ENCODE assay signal across 1 cellular context in the genomic region with DNA sequence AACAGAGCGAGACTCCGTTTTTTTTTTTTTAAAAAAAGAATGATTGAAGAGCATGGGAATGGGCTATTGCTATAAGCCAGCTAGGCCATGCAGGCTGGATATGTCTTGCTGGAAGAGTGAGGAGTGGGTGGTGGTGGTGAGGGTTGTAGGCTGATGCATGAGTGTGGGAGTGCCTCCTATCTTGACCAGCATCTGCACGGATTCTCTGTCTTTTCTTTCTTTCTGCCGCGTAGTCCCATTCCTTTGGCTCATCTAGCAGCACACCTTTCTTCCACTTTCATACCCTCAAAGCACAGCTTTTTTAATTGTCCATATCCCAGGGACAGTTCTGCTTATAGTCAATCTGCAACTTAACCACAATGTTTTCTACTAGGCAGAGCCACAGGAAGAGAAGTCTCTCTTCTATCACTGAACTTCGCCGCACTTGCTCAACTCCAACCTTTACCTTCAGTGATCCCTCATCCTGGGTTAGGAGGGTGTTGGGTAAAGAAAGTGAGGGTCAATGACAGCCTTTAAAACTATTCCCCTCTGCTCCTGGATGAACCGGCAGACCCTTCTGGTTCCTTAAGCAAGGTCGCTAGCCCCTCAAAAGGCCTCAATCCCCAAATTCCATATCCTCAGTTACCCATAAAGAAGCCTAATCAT.
TF ChIP-seq lines count a peak whose summit lies in the region.

No MANE protein-coding gene starts in this region.

TF ChIP-seq in K562, 482 proteins besides CTCF, POLR2A, EP300 and RAD21 (continued from another document):
- TF ChIP-seq DPF2 (IDR thresholded peaks at IDR 0.05) (peak; percentile 71), NR2C2 (CRISPR knock-in tag; IDR thresholded peaks at IDR 0.05) (no peak), NR2C2 (tag; IDR thresholded peaks at IDR 0.05) (no peak), ZNF444 (CRISPR knock-in tag; IDR thresholded peaks at IDR 0.05) (no peak), TCFL5 (CRISPR knock-in tag; conservative IDR thresholded peaks at IDR 0.05) (no peak), HMG20A (CRISPR knock-in tag; conservative IDR thresholded peaks at IDR 0.05) (no peak), NCOR1 (IDR thresholded peaks at IDR 0.05) (0 out of 2 replicates have a peak, but pooled peaks have one; percentile 13), TCF3 (CRISPR knock-in tag; IDR thresholded peaks at IDR 0.05) (0 out of 2 replicates have a peak, but pooled peaks have one; percentile 34), MAFK (IDR thresholded peaks at IDR 0.05; ENCODE audit: low read length) (no peak), ETV1 (tag; conservative IDR thresholded peaks at IDR 0.05; ENCODE audit: low read depth) (no peak), ZNF354B (CRISPR knock-in tag; IDR thresholded peaks at IDR 0.05) (no peak), SAFB (IDR thresholded peaks at IDR 0.05; ENCODE audit: borderline replicate concordance, low read depth, low read length) (no peak), CBX3 (IDR thresholded peaks at IDR 0.05; ENCODE audit: borderline replicate concordance in 1 of 2, low read length in 2 of 2) (no peak), RCOR1 (IDR thresholded peaks at IDR 0.05; ENCODE audit: borderline replicate concordance in 1 of 2, low read depth in 2 of 2, low read length in 2 of 2) (peak in 1 of 2 experiments; percentile 42; a peak in 1 of 4 replicates), ZNF584 (CRISPR knock-in tag; IDR thresholded peaks at IDR 0.05; ENCODE audit: low read depth) (no peak), ZFP1 (CRISPR knock-in tag; IDR thresholded peaks at IDR 0.05) (no peak), SREBF2 (CRISPR knock-in tag; IDR thresholded peaks at IDR 0.05) (no peak), ZNF764 (CRISPR knock-in tag; IDR thresholded peaks at IDR 0.05; ENCODE audit: low read depth) (no peak), RNF2 (IDR thresholded peaks at IDR 0.05) (no peak), ZNF12 (CRISPR knock-in tag; IDR thresholded peaks at IDR 0.05) (no peak), BRD9 (IDR thresholded peaks at IDR 0.05; ENCODE audit: low read depth, partially characterized antibody) (no peak), CBFA2T2 (conservative IDR thresholded peaks at IDR 0.05) (0 out of 2 replicates have a peak, but pooled peaks have one; percentile 47), ATF7 (IDR thresholded peaks at IDR 0.05) (no peak), RAD51 (IDR thresholded peaks at IDR 0.05; ENCODE audit: borderline replicate concordance, low read depth) (no peak), ILF3 (IDR thresholded peaks at IDR 0.05; ENCODE audit: borderline replicate concordance) (no peak)
- TF ChIP-seq, protein P1, sequence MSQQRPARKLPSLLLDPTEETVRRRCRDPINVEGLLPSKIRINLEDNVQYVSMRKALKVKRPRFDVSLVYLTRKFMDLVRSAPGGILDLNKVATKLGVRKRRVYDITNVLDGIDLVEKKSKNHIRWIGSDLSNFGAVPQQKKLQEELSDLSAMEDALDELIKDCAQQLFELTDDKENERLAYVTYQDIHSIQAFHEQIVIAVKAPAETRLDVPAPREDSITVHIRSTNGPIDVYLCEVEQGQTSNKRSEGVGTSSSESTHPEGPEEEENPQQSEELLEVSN (IDR thresholded peaks at IDR 0.05; ENCODE audit: borderline replicate concordance in 1 of 2, extremely low read depth in 1 of 2, insufficient read depth in 1 of 2, insufficient read length in 1 of 2, low read depth in 1 of 2, low read length in 1 of 2, poor library complexity in 1 of 2, severe bottlenecking in 1 of 2) = no peak
- TF ChIP-seq, protein P2, sequence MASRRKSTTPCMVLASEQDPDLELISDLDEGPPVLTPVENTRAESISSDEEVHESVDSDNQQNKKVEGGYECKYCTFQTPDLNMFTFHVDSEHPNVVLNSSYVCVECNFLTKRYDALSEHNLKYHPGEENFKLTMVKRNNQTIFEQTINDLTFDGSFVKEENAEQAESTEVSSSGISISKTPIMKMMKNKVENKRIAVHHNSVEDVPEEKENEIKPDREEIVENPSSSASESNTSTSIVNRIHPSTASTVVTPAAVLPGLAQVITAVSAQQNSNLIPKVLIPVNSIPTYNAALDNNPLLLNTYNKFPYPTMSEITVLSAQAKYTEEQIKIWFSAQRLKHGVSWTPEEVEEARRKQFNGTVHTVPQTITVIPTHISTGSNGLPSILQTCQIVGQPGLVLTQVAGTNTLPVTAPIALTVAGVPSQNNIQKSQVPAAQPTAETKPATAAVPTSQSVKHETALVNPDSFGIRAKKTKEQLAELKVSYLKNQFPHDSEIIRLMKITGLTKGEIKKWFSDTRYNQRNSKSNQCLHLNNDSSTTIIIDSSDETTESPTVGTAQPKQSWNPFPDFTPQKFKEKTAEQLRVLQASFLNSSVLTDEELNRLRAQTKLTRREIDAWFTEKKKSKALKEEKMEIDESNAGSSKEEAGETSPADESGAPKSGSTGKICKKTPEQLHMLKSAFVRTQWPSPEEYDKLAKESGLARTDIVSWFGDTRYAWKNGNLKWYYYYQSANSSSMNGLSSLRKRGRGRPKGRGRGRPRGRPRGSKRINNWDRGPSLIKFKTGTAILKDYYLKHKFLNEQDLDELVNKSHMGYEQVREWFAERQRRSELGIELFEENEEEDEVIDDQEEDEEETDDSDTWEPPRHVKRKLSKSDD (conservative IDR thresholded peaks at IDR 0.05; ENCODE audit: low read length) = no peak
